Comparison of ENCODE assay signal across 14 cellular contexts in the genomic region with DNA sequence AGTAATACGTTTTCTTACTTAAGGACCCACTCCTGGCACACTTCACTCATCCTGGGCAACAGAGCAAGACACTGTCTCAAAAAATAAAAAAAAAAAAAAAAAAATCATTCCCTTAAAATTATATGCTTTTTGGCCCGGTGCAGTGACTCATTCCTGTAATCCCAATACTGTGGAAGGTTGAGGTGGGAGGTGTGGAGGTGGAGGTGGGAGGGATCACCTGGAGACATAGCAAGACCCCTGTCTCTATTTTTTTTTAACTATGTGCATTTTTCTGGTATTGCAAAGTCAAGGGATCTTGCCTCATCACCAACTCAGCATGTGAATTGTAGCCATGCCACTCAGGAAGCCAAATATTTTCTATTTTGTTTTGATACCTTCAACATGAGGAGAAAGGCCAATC. TPM values are rescaled to one million over a fixed set of nuclear protein-coding genes. Genes with fewer than 3 reads are reported as not detected.
DNase-seq lines count a peak whose midpoint lies in the region; ATAC-seq and TF ChIP-seq lines count a peak whose summit lies in the region.
"Had no signal": no experiment of that assay in that cellular context is flagged by ENCODE, and none has a peak within 500 bp of the region (broad histone marks: within the 10 kb centered on the region; RNA-seq: fewer than 3 reads in every experiment).

No MANE protein-coding gene starts in this region.

- POLR2A ChIA-PET in CD4-positive, alpha-beta T cell (lab: Charles Lee) = interaction anchor here (1.0 to 13.5 kb wide), 4 partner anchors 7 to 17 kb away, joined by 3 to 301 read pairs (median 4); partner anchors contain the start of gene STAT5B
- POLR2A ChIA-PET in activated naive CD8-positive, alpha-beta T cell treated with anti-CD3 and anti-CD28 coated beads, Interleukin-2, amount 10 ng/mL, durations not matched to agents 7 days and 5 days (lab: Charles Lee) = interaction anchor here (1.2 to 2.1 kb wide), 2 partner anchors 9 to 17 kb away, joined by 3 to 10 read pairs; no protein-coding TSS in a partner anchor

- ATAC-seq in CD4-positive, alpha-beta T cell (ENCODE audit: poor library complexity) = no peak
- no peak for ATAC-seq in activated naive CD8-positive, alpha-beta T cell treated with anti-CD3 and anti-CD28 coated beads, Interleukin-2, amount 10 ng/mL, durations not matched to agents 7 days and 5 days (ENCODE audit: low read depth)
- no peak for ATAC-seq in natural killer cell
- ATAC-seq in aorta (ENCODE audit: low FRiP score) = no peak
- ATAC-seq in HG03442 (IDR thresholded peaks at IDR 0.05; ENCODE audit: unreplicated experiment) = no peak
- ATAC-seq: heart right ventricle had no signal

- no peaks in the 10 kb centered on the region for H3K27me3 ChIP-seq in CD4-positive, alpha-beta T cell (ENCODE audit: control insufficient read depth, insufficient read depth, low read length)
- H3K27me3 ChIP-seq in aorta (ENCODE audit: control insufficient read depth in 1 of 2, insufficient read depth in 2 of 2, low read length in 1 of 2) = no peaks in the 10 kb centered on the region
- H3K27me3 ChIP-seq: BLaER1 treated with 17β-estradiol and CSF1 and Interleukin-3, amounts not matched to agents 10 nM and 100 nM; heart right ventricle had no signal

- H3K27ac Mint-ChIP-seq in CD4-positive, alpha-beta T cell = peak overlapping the region; percentile 91
- peak overlapping the region; percentile 91 for H3K27ac Mint-ChIP-seq in HFFc6
- peak overlapping the region; percentile 63 for H3K27ac Mint-ChIP-seq in activated naive CD8-positive, alpha-beta T cell treated with anti-CD3 and anti-CD28 coated beads, Interleukin-2, amount 10 ng/mL, durations not matched to agents 7 days and 5 days
- peak overlapping the region; percentile 80 to 89 for H3K27ac Mint-ChIP-seq in natural killer cell

- CTCF ChIA-PET in CD4-positive, alpha-beta T cell (lab: Charles Lee) = interaction anchor here (1.7 to 6.1 kb wide), 3 partner anchors 16 to 44 kb away, joined by 5 to 51 read pairs (median 5); partner anchors contain the start of gene STAT5A

- intact Hi-C loops in CD4-positive, alpha-beta T cell (cut with DNase I, micrococcal nuclease) = no loop called here
- intact Hi-C loops in natural killer cell (cut with micrococcal nuclease) (loop anchor here (2.0 kb wide), 1 partner anchor 18 kb away; no protein-coding TSS in a partner anchor), aorta (cut with DNase I) (no loop called here)

- 66 to 76% methylated on average over 2 of the region's 2 CpGs for whole genome bisulfite sequencing in aorta, 2 donors

- no peak for TF ChIP-seq CTCF in CD4-positive, alpha-beta T cell (IDR thresholded peaks at IDR 0.05)
- TF ChIP-seq CTCF in HFFc6 (IDR thresholded peaks at IDR 0.05) (no peak), natural killer cell (IDR thresholded peaks at IDR 0.05) (no peak)

- peaks cover 55% of the 10 kb centered on the region for H3K4me1 Mint-ChIP-seq in CD4-positive, alpha-beta T cell (ENCODE audit: low read depth)
- H3K4me1 Mint-ChIP-seq in HFFc6 (ENCODE audit: low read depth) = peaks cover 37% of the 10 kb centered on the region
- peaks cover 30% of the 10 kb centered on the region for H3K4me1 Mint-ChIP-seq in activated naive CD8-positive, alpha-beta T cell treated with anti-CD3 and anti-CD28 coated beads, Interleukin-2, amount 10 ng/mL, durations not matched to agents 7 days and 5 days
- H3K4me1 Mint-ChIP-seq in natural killer cell = peaks cover 8 to 13% of the 10 kb centered on the region in 2 donors

- no peaks in the 10 kb centered on the region for H3K27me3 Mint-ChIP-seq in CD4-positive, alpha-beta T cell
- H3K27me3 Mint-ChIP-seq in HFFc6 (ENCODE audit: insufficient read depth) (no peaks in the 10 kb centered on the region; the same call in 1 of the 2 replicates), natural killer cell (ENCODE audit: low read depth in 2 of 2) (no peaks in the 10 kb centered on the region)
- no peaks in the 10 kb centered on the region for H3K27me3 Mint-ChIP-seq in activated naive CD8-positive, alpha-beta T cell treated with anti-CD3 and anti-CD28 coated beads, Interleukin-2, amount 10 ng/mL, durations not matched to agents 7 days and 5 days

- H3K4me3 ChIP-seq in aorta (ENCODE audit: low read length in 2 of 2) = no peak overlapping the region
- H3K4me3 ChIP-seq: BLaER1 treated with 17β-estradiol and CSF1 and Interleukin-3, amounts not matched to agents 10 nM and 100 nM; heart right ventricle had no signal

- peak overlapping the region; percentile 36 for H3K27ac ChIP-seq in CD4-positive, alpha-beta T cell (ENCODE audit: low read depth, low read length)
- H3K27ac ChIP-seq in aorta (ENCODE audit: low read depth in 1 of 2, low read length in 2 of 2) = no peak overlapping the region

- peak overlapping the region; percentile 71 for H3K4me3 Mint-ChIP-seq in CD4-positive, alpha-beta T cell
- H3K4me3 Mint-ChIP-seq in HFFc6 (peak overlapping the region; percentile 33; the same call in 1 of the 2 replicates), natural killer cell (no peak overlapping the region)
- H3K4me3 Mint-ChIP-seq in activated naive CD8-positive, alpha-beta T cell treated with anti-CD3 and anti-CD28 coated beads, Interleukin-2, amount 10 ng/mL, durations not matched to agents 7 days and 5 days = no peak overlapping the region

- no peaks in the 10 kb centered on the region for H3K36me3 ChIP-seq in aorta (ENCODE audit: control insufficient read depth in 1 of 2, insufficient read depth in 2 of 2, low read length in 1 of 2)
- H3K36me3 ChIP-seq: heart right ventricle had no signal

- no peaks in the 10 kb centered on the region for H3K9me3 Mint-ChIP-seq in CD4-positive, alpha-beta T cell
- no peaks in the 10 kb centered on the region for H3K9me3 Mint-ChIP-seq in HFFc6
- H3K9me3 Mint-ChIP-seq in activated naive CD8-positive, alpha-beta T cell treated with anti-CD3 and anti-CD28 coated beads, Interleukin-2, amount 10 ng/mL, durations not matched to agents 7 days and 5 days = no peaks in the 10 kb centered on the region
- H3K9me3 Mint-ChIP-seq in natural killer cell = no peaks in the 10 kb centered on the region

- H3K9me3 ChIP-seq in CD4-positive, alpha-beta T cell (ENCODE audit: control insufficient read depth, low read length) = no peaks in the 10 kb centered on the region
- H3K9me3 ChIP-seq in aorta (ENCODE audit: control insufficient read depth, low read length) = no peaks in the 10 kb centered on the region
- H3K9me3 ChIP-seq: heart right ventricle had no signal

- no peaks in the 10 kb centered on the region for H3K4me1 ChIP-seq in aorta (ENCODE audit: control insufficient read depth in 1 of 2, insufficient read depth in 2 of 2, low read length in 2 of 2)

- no peak for DNase-seq in CD4-positive, alpha-beta T cell
- no peak for DNase-seq in HFFc6
- no peak for DNase-seq in activated naive CD8-positive, alpha-beta T cell treated with anti-CD3 and anti-CD28 coated beads, Interleukin-2, amount 10 ng/mL, durations not matched to agents 7 days and 5 days
- no peak for DNase-seq in natural killer cell
- no peak for DNase-seq in Kasumi-1 (lab: John Stamatoyannopoulos, UW)
- DNase-seq in aorta = no peak
- DNase-seq: GOT3, heart right ventricle, kidney, NCI-H1417, NCI-H2227 treated with DMSO at 0.1 percent for 48 hours, SHP77 had no signal

- peaks cover 13% of the 10 kb centered on the region for H3K36me3 Mint-ChIP-seq in CD4-positive, alpha-beta T cell (ENCODE audit: low read depth)
- H3K36me3 Mint-ChIP-seq in HFFc6 (ENCODE audit: low read depth) (no peaks in the 10 kb centered on the region), natural killer cell (no peaks in the 10 kb centered on the region)
- peaks cover 10% of the 10 kb centered on the region for H3K36me3 Mint-ChIP-seq in activated naive CD8-positive, alpha-beta T cell treated with anti-CD3 and anti-CD28 coated beads, Interleukin-2, amount 10 ng/mL, durations not matched to agents 7 days and 5 days

RNA-seq across cellular contexts. Expression of gene STAT5B, which starts 9.7 kb away (rescaled TPM):
- total RNA-seq in CD4-positive, alpha-beta T cell = 100 to 1,000 TPM in 1 of 2 experiments, 10 to 100 TPM in 1; 99.4 to 104 TPM
- 10 to 100 TPM; 16.8 to 22.5 (median 20.1) TPM for total RNA-seq in HFFc6 (2021; fragmentation: NEBNext Ultra II Directional; extraction: Animal tissue kit (Norgen Biotek cat#: 25700))
- 100 to 1,000 TPM; 131 to 134 TPM for total RNA-seq in activated naive CD8-positive, alpha-beta T cell treated with anti-CD3 and anti-CD28 coated beads, Interleukin-2, amount 10 ng/mL, durations not matched to agents 7 days and 5 days
- total RNA-seq in natural killer cell (100 to 1,000 TPM in 2 of 3 donors, 10 to 100 TPM in 1; 79.9 to 112 (median 103) TPM), aorta (100 to 1,000 TPM in 1 of 2 donors, 10 to 100 TPM in 1; 78.0 to 106 TPM)
- polyA plus RNA-seq in aorta = 10 to 100 TPM; 18.0 to 54.6 TPM

RNA-seq across cellular contexts. Expression of gene STAT5A, which starts 21.8 kb away (rescaled TPM):
- 100 to 1,000 TPM; 141 to 150 TPM for total RNA-seq in CD4-positive, alpha-beta T cell
- total RNA-seq in HFFc6 (2021; fragmentation: NEBNext Ultra II Directional; extraction: Animal tissue kit (Norgen Biotek cat#: 25700)) = 1 to 10 TPM in 1 of 6 experiments, under 1 TPM in 5; 0.27 to 1.0 (median 0.53) TPM
- 100 to 1,000 TPM; 125 to 131 TPM for total RNA-seq in activated naive CD8-positive, alpha-beta T cell treated with anti-CD3 and anti-CD28 coated beads, Interleukin-2, amount 10 ng/mL, durations not matched to agents 7 days and 5 days
- total RNA-seq in natural killer cell (100 to 1,000 TPM; 112 to 135 (median 117) TPM), aorta (10 to 100 TPM; 42.1 to 63.2 TPM)
- 10 to 100 TPM; 10.9 to 20.8 TPM for polyA plus RNA-seq in aorta

Comparison
In these comparisons a context has a peak if more than half of its experiments do, and no peak if none do; other contexts are left out.
1. H3K4me3 Mint-ChIP-seq: peak in CD4-positive, alpha-beta T cell (single experiment) and HFFc6 (single experiment); none in activated naive CD8-positive, alpha-beta T cell treated with anti-CD3 and anti-CD28 coated beads, Interleukin-2, amount 10 ng/mL, durations not matched to agents 7 days and 5 days (single experiment) and natural killer cell (single experiment).
2. RNA of gene STAT5A, which starts 21.8 kb away (total RNA-seq): 141 to 150 TPM in CD4-positive, alpha-beta T cell, 125 to 131 TPM in activated naive CD8-positive, alpha-beta T cell treated with anti-CD3 and anti-CD28 coated beads, Interleukin-2, amount 10 ng/mL, durations not matched to agents 7 days and 5 days, 112 to 135 TPM in natural killer cell and 42.1 to 63.2 TPM in aorta; 0.27 to 1.0 TPM in HFFc6; every median in the first group is over 10 times any median in the second.
3. Peak in every context shown above with its lines, with median percentiles within 50 percentile points of each other: H3K27ac Mint-ChIP-seq.